12 cellular contexts compared by ENCODE assay signal in genomic region chr12:108313609-108314331, GRCh38. TPM values are rescaled to one million over a fixed set of nuclear protein-coding genes. Genes with fewer than 3 reads are reported as not detected.
DNase-seq lines count a peak whose midpoint lies in the region; ATAC-seq, FAIRE-seq and TF ChIP-seq lines count a peak whose summit lies in the region.
"Had no signal": no experiment of that assay in that cellular context is flagged by ENCODE, and none has a peak within 500 bp of the region (broad histone marks: within the 10 kb centered on the region; RNA-seq: fewer than 3 reads in every experiment).

No MANE protein-coding gene starts in this region.

- peaks cover 3% of the 10 kb centered on the region for H3K27me3 Mint-ChIP-seq in activated T-helper 2 cell treated with anti-CD3 and anti-CD28 coated beads, Interferon-gamma antibody, Interleukin-2, Interleukin-4, amounts not matched to agents 10 μg/mL and 5 μg/mL and 100 μg/mL, durations not matched to agents 14 hours and 24 hours and 36 hours (ENCODE audit: low read depth)
- H3K27me3 Mint-ChIP-seq in stimulated activated naive CD8-positive, alpha-beta T cell treated with anti-CD3 and anti-CD28 coated beads, Interleukin-15, amount 100 ng/mL, for 72 hours, result peaks cover 5% of the 10 kb centered on the region

- no peaks in the 10 kb centered on the region for H3K79me2 ChIP-seq in SK-N-SH (ENCODE audit: insufficient read depth)

- H3K9me3 ChIP-seq in SK-N-SH, result no peaks in the 10 kb centered on the region

- H3K27ac ChIP-seq in SK-N-SH (ENCODE audit: low read depth in 2 of 2, low read length in 1 of 2) (peak overlapping the region in 1 of 2 experiments; percentile 97; a peak in 2 of 4 replicates), layer of hippocampus (ENCODE audit: low read depth, low read length) (peak overlapping the region; percentile 35)

- no peak overlapping the region for H3K4me3 Mint-ChIP-seq in activated T-helper 2 cell treated with anti-CD3 and anti-CD28 coated beads, Interferon-gamma antibody, Interleukin-2, Interleukin-4, amounts not matched to agents 10 μg/mL and 5 μg/mL and 100 μg/mL, durations not matched to agents 14 hours and 24 hours and 36 hours (ENCODE audit: low read depth)
- H3K4me3 Mint-ChIP-seq in stimulated activated naive CD8-positive, alpha-beta T cell treated with anti-CD3 and anti-CD28 coated beads, Interleukin-15, amount 100 ng/mL, for 72 hours, result peak overlapping the region in 1 of 2 donors; percentile 52
- H3K4me3 Mint-ChIP-seq: activated naive CD8-positive, alpha-beta T cell; memory B cell had no signal

- H4K20me1 ChIP-seq in SK-N-SH (ENCODE audit: insufficient read depth), result no peaks in the 10 kb centered on the region

- H3K27me3 ChIP-seq in SK-N-SH (ENCODE audit: insufficient read depth) (no peaks in the 10 kb centered on the region), layer of hippocampus (ENCODE audit: control insufficient read depth, insufficient read depth, low read length) (no peaks in the 10 kb centered on the region)

- no peak overlapping the region for H3K9ac ChIP-seq in SK-N-SH

- POLR2A ChIA-PET in SK-N-SH (lab: Yijun Ruan, JAX), result no interaction called here

- H3K4me2 ChIP-seq in SK-N-SH, result no peak overlapping the region

- CTCF ChIA-PET in SK-N-SH (lab: Yijun Ruan, JAX), result interaction anchor here (0.8 to 4.4 kb wide), 12 partner anchors 8 to 144 kb away, joined by 3 to 23 read pairs (median 4); no protein-coding TSS in a partner anchor

- H3K4me1 ChIP-seq in SK-N-SH (ENCODE audit: control insufficient read depth in 1 of 2, insufficient read depth in 2 of 2, low read depth in 1 of 2, low read length in 1 of 2), result peaks cover 0 to 57% of the 10 kb centered on the region in 2 experiments; a peak in 2 of 4 replicates

- no peak for TF ChIP-seq EP300 in SK-N-SH (IDR thresholded peaks at IDR 0.05; ENCODE audit: borderline replicate concordance in 1 of 2, low read depth in 1 of 2, low read length in 1 of 2)

- no peaks in the 10 kb centered on the region for H3K36me3 ChIP-seq in SK-N-SH (replicated peaks in 1 of 2; ENCODE audit: control insufficient read depth in 1 of 2, insufficient read depth in 2 of 2, low read length in 1 of 2)

- no peaks in the 10 kb centered on the region for H3K36me3 Mint-ChIP-seq in activated T-helper 2 cell treated with anti-CD3 and anti-CD28 coated beads, Interferon-gamma antibody, Interleukin-2, Interleukin-4, amounts not matched to agents 10 μg/mL and 5 μg/mL and 100 μg/mL, durations not matched to agents 14 hours and 24 hours and 36 hours (ENCODE audit: low read depth)
- H3K36me3 Mint-ChIP-seq: activated naive CD8-positive, alpha-beta T cell; memory B cell had no signal

- peaks cover 5% of the 10 kb centered on the region for H3K4me1 Mint-ChIP-seq in activated T-helper 2 cell treated with anti-CD3 and anti-CD28 coated beads, Interferon-gamma antibody, Interleukin-2, Interleukin-4, amounts not matched to agents 10 μg/mL and 5 μg/mL and 100 μg/mL, durations not matched to agents 14 hours and 24 hours and 36 hours (ENCODE audit: low read depth)
- H3K4me1 Mint-ChIP-seq in stimulated activated naive CD8-positive, alpha-beta T cell treated with anti-CD3 and anti-CD28 coated beads, Interleukin-15, amount 100 ng/mL, for 72 hours, result peaks cover 10% of the 10 kb centered on the region

- H3K9me2 ChIP-seq in SK-N-SH, result no peaks in the 10 kb centered on the region

- DNase-seq in SK-N-SH (peak; percentile 41), D721Med (ENCODE audit: insufficient read length, low spot score) (no peak), retina (no peak), DMS53 (lab: John Stamatoyannopoulos, UW) (no peak)
- DNase-seq in activated T-helper 2 cell treated with anti-CD3 and anti-CD28 coated beads, Interferon-gamma antibody, Interleukin-2, Interleukin-4, amounts not matched to agents 10 μg/mL and 5 μg/mL and 100 μg/mL, durations not matched to agents 14 hours and 24 hours and 36 hours (ENCODE audit: low spot score), result no peak
- peak in 1 of 2 donors; percentile 19 for DNase-seq in stimulated activated naive CD8-positive, alpha-beta T cell treated with anti-CD3 and anti-CD28 coated beads, Interleukin-15, amount 100 ng/mL, for 72 hours
- DNase-seq: 8988T, NCI-H1694 treated with DMSO at 0.1 percent for 48 hours had no signal

- H3K4me3 ChIP-seq in SK-N-SH (ENCODE audit: low read depth in 2 of 2, low read length in 1 of 2), result no peak overlapping the region

- TF ChIP-seq CTCF in SK-N-SH (IDR thresholded peaks at IDR 0.05) (no peak), D721Med (IDR thresholded peaks at IDR 0.05; ENCODE audit: insufficient read depth, missing control alignments) (no peak)

- no peak for TF ChIP-seq RAD21 in SK-N-SH (IDR thresholded peaks at IDR 0.05; ENCODE audit: low read length)

- no peak for FAIRE-seq in D721Med (lab: Jason Lieb, UNC)

- no peaks in the 10 kb centered on the region for H3K9me3 Mint-ChIP-seq in activated T-helper 2 cell treated with anti-CD3 and anti-CD28 coated beads, Interferon-gamma antibody, Interleukin-2, Interleukin-4, amounts not matched to agents 10 μg/mL and 5 μg/mL and 100 μg/mL, durations not matched to agents 14 hours and 24 hours and 36 hours
- no peaks in the 10 kb centered on the region for H3K9me3 Mint-ChIP-seq in stimulated activated naive CD8-positive, alpha-beta T cell treated with anti-CD3 and anti-CD28 coated beads, Interleukin-15, amount 100 ng/mL, for 72 hours
- H3K9me3 Mint-ChIP-seq: memory B cell had no signal

- H3F3A ChIP-seq in SK-N-SH (replicated peaks; ENCODE audit: insufficient read depth), result no peaks in the 10 kb centered on the region

- ATAC-seq in SK-N-SH treated with all-trans-retinoic acid at 6 μM for 48 hours, result no peak
- ATAC-seq in stimulated activated naive CD8-positive, alpha-beta T cell treated with anti-CD3 and anti-CD28 coated beads, Interleukin-15, amount 100 ng/mL, for 72 hours, result peak; percentile 66

- peak overlapping the region; percentile 33 for H3K27ac Mint-ChIP-seq in activated T-helper 2 cell treated with anti-CD3 and anti-CD28 coated beads, Interferon-gamma antibody, Interleukin-2, Interleukin-4, amounts not matched to agents 10 μg/mL and 5 μg/mL and 100 μg/mL, durations not matched to agents 14 hours and 24 hours and 36 hours
- H3K27ac Mint-ChIP-seq in stimulated activated naive CD8-positive, alpha-beta T cell treated with anti-CD3 and anti-CD28 coated beads, Interleukin-15, amount 100 ng/mL, for 72 hours, result peak overlapping the region in 1 of 2 donors; percentile 88
- H3K27ac Mint-ChIP-seq: activated naive CD8-positive, alpha-beta T cell; memory B cell had no signal

- WGBS in SK-N-SH (ENCODE audit: low lambda C conversion rate), result 25% methylated on average over 7 of the region's 7 CpGs

- intact Hi-C loops in activated T-helper 2 cell treated with anti-CD3 and anti-CD28 coated beads, Interferon-gamma antibody, Interleukin-2, Interleukin-4, amounts not matched to agents 10 μg/mL and 5 μg/mL and 100 μg/mL, durations not matched to agents 14 hours and 24 hours and 36 hours (cut with micrococcal nuclease), result no loop called here

- H2AFZ ChIP-seq in SK-N-SH (ENCODE audit: low read depth), result no peak overlapping the region

TF ChIP-seq in SK-N-SH, 30 proteins besides CTCF, POLR2A, EP300 and RAD21 (continues in another document):
- no peak for TF ChIP-seq MEF2A (IDR thresholded peaks at IDR 0.05; ENCODE audit: borderline replicate concordance, low read depth)

TF ChIP-seq in SK-N-SH treated with all-trans-retinoic acid at 6 μM for 48 hours, 23 proteins besides CTCF, POLR2A, EP300 and RAD21:
- TF ChIP-seq GLIS3 (CRISPR knock-in tag; IDR thresholded peaks at IDR 0.05) (no peak), BACH2 (CRISPR knock-in tag; IDR thresholded peaks at IDR 0.05; ENCODE audit: borderline replicate concordance) (no peak), TCF4 (CRISPR knock-in tag; IDR thresholded peaks at IDR 0.05; ENCODE audit: borderline replicate concordance) (no peak), RARB (CRISPR knock-in tag; IDR thresholded peaks at IDR 0.05) (no peak)

RNA-seq across cellular contexts. Expression of gene CMKLR1, which starts 25.3 kb away (rescaled TPM):
- 0.15 and 0.31 TPM in 2 replicates for polyA plus RNA-seq in SK-N-SH (2012; rRNA removed)
- polyA plus RNA-seq in SK-N-SH (2012; cell fraction: cytosol; rRNA removed), result 0.45 and 0.51 TPM in 2 replicates
- 0.10 and 0.35 TPM in 2 replicates for polyA plus RNA-seq in SK-N-SH (2012; cell fraction: nucleus; rRNA removed)
- total RNA-seq in activated T-helper 2 cell treated with anti-CD3 and anti-CD28 coated beads, Interferon-gamma antibody, Interleukin-2, Interleukin-4, amounts not matched to agents 10 μg/mL and 5 μg/mL and 100 μg/mL, durations not matched to agents 14 hours and 24 hours and 36 hours, result not detected in 2 replicates
